ENCODE assay signal across 1 cellular context in the genomic region with DNA sequence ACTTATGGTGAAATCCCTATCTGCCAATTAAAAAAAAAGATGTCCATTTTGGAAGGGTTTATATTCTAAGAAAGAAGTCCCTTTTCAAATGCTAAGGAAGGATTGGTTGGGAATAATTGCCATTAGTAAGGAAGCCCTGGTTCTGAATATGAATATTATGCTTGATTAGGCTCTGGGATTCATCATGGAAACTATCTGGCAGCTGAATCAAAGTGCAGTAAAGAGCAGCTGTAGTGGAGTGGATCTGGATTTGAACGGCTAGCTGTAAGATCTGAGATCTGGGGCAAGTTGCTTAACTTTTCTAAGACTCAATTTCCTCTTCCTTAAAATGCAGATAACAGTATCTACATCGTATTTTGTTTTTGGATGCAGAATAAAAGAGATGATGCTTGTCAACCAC.
TF ChIP-seq lines count a peak whose summit lies in the region.

No MANE protein-coding gene starts in this region.

TF ChIP-seq in SK-N-SH, 30 proteins besides CTCF, POLR2A, EP300 and RAD21 (continued from another document):
- TF ChIP-seq, protein P1, sequence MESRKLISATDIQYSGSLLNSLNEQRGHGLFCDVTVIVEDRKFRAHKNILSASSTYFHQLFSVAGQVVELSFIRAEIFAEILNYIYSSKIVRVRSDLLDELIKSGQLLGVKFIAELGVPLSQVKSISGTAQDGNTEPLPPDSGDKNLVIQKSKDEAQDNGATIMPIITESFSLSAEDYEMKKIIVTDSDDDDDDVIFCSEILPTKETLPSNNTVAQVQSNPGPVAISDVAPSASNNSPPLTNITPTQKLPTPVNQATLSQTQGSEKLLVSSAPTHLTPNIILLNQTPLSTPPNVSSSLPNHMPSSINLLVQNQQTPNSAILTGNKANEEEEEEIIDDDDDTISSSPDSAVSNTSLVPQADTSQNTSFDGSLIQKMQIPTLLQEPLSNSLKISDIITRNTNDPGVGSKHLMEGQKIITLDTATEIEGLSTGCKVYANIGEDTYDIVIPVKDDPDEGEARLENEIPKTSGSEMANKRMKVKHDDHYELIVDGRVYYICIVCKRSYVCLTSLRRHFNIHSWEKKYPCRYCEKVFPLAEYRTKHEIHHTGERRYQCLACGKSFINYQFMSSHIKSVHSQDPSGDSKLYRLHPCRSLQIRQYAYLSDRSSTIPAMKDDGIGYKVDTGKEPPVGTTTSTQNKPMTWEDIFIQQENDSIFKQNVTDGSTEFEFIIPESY (IDR thresholded peaks at IDR 0.05; ENCODE audit: borderline replicate concordance, low read depth) = no peak
- no peak for TF ChIP-seq NRF1 (IDR thresholded peaks at IDR 0.05; ENCODE audit: low read depth, low read length)
- no peak for TF ChIP-seq SMC3 (IDR thresholded peaks at IDR 0.05; ENCODE audit: low read depth, low read length)
- TF ChIP-seq MEF2A (IDR thresholded peaks at IDR 0.05; ENCODE audit: borderline replicate concordance, low read depth) = no peak
